ENCODE assay signal across 9 cellular contexts in genomic region chr6:167825759-167826229, GRCh38. TPM values are rescaled to one million over a fixed set of nuclear protein-coding genes. Genes with fewer than 3 reads are reported as not detected.
DNase-seq lines count a peak whose midpoint lies in the region; ATAC-seq, FAIRE-seq and TF ChIP-seq lines count a peak whose summit lies in the region.
"Had no signal": no experiment of that assay in that cellular context is flagged by ENCODE, and none has a peak within 500 bp of the region (broad histone marks: within the 10 kb centered on the region; RNA-seq: fewer than 3 reads in every experiment).

No MANE protein-coding gene starts in this region.

- peak overlapping the region; percentile 76 for H3K4me3 ChIP-seq in AG04450 (ENCODE audit: low read depth, low read length)
- H3K4me3 ChIP-seq in PC-3 (ENCODE audit: low read length), result peak overlapping the region; percentile 83
- peak overlapping the region; percentile 71 to 91 for H3K4me3 ChIP-seq in small intestine (ENCODE audit: low read depth in 1 of 2, low read length in 2 of 2)

- H3K27ac ChIP-seq in AG04450 (ENCODE audit: low read depth, low read length) (no peak overlapping the region), PC-3 (ENCODE audit: low read length) (no peak overlapping the region), small intestine (ENCODE audit: low read depth in 1 of 2, low read length in 1 of 2) (peak overlapping the region; percentile 82 to 85)

- peak overlapping the region; percentile 94 to 97 (median 96) for H3K4me3 Mint-ChIP-seq in brain

- H3K36me3 ChIP-seq in PC-3 (ENCODE audit: low read depth, low read length) (no peaks in the 10 kb centered on the region), small intestine (ENCODE audit: control insufficient read depth in 2 of 2, insufficient read depth in 2 of 2, low read length in 2 of 2) (no peaks in the 10 kb centered on the region)

- H3K9me3 ChIP-seq in AG04450 (ENCODE audit: control insufficient read depth, insufficient read depth, low read length) (peaks cover 6% of the 10 kb centered on the region; the same call in 1 of the 2 replicates), PC-3 (ENCODE audit: low read length) (no peaks in the 10 kb centered on the region), small intestine (ENCODE audit: control insufficient read depth, low read depth) (no peaks in the 10 kb centered on the region)

- FAIRE-seq in small intestine (lab: Jason Lieb, UNC), result no peak
- FAIRE-seq: islet of Langerhans had no signal

- BruUV-seq in PC-3 (replicated peaks; lab: Mats Ljungman, UMichigan), result no TSS peak

- H3K4me2 ChIP-seq in PC-3 (ENCODE audit: low read length), result peak overlapping the region; percentile 91

- no peaks in the 10 kb centered on the region for H3K9me2 ChIP-seq in PC-3 (replicated peaks; ENCODE audit: low read length)

- peaks cover 3% of the 10 kb centered on the region for H3K27me3 Mint-ChIP-seq in brain

- intact Hi-C loops in PC-3 (cut with micrococcal nuclease), result no loop called here

- peaks cover 33% of the 10 kb centered on the region for H3K79me2 ChIP-seq in PC-3 (ENCODE audit: low read length)

- H3K4me1 ChIP-seq in PC-3 (ENCODE audit: insufficient read depth, low read length) (peaks cover 29% of the 10 kb centered on the region), small intestine (ENCODE audit: control insufficient read depth in 2 of 2, insufficient read depth in 1 of 2, low read depth in 1 of 2, low read length in 1 of 2) (no peaks in the 10 kb centered on the region)

- H3K4me1 Mint-ChIP-seq in brain, result peaks cover 52% of the 10 kb centered on the region

- H4K20me1 ChIP-seq in PC-3 (ENCODE audit: low read length), result peaks cover 24% of the 10 kb centered on the region

- 0 to 3% (median 2%) methylated on average over 41 to 47 of the region's 47 CpGs for WGBS in small intestine, 3 donors

- peak overlapping the region; percentile 26; the same call in 1 of the 2 replicates for H3K9ac ChIP-seq in PC-3 (ENCODE audit: low read length)

- POLR2A ChIA-PET in AG04450 (lab: Yijun Ruan, JAX), result interaction anchor here (0.8 kb wide), 1 partner anchor 31 kb away, joined by 3 read pairs; no protein-coding TSS in a partner anchor
- POLR2A ChIA-PET in PC-3 (lab: Charles Lee; ENCODE audit: unreplicated experiment), result no interaction called here

- H3F3A ChIP-seq in PC-3 (ENCODE audit: low read length, unreplicated experiment), result no peaks in the 10 kb centered on the region

- CTCF ChIA-PET in AG04450 (lab: Charles Lee), result interaction anchor here (1.0 kb wide), 1 partner anchor 18 kb away, joined by 3 read pairs; no protein-coding TSS in a partner anchor
- CTCF ChIA-PET in PC-3 (lab: Charles Lee), result no interaction called here

- H3K36me3 Mint-ChIP-seq in brain, result peaks cover 20% of the 10 kb centered on the region

- H3K9me3 Mint-ChIP-seq in brain, result peaks cover 0 to 7% (median 2%) of the 10 kb centered on the region in 5 experiments

- peak overlapping the region; percentile 96 for H2AFZ ChIP-seq in PC-3 (ENCODE audit: low read length)

- peak overlapping the region; percentile 95 to 100 (median 99) for H3K27ac Mint-ChIP-seq in brain

- TF ChIP-seq CTCF in AG04450 (IDR thresholded peaks at IDR 0.05; ENCODE audit: low read depth, low read length) (no peak), PC-3 (conservative IDR thresholded peaks at IDR 0.05; ENCODE audit: low read depth, low read length) (no peak), brain (conservative IDR thresholded peaks at IDR 0.05) (no peak)

- peaks cover 2% of the 10 kb centered on the region for H3K27me3 ChIP-seq in AG04450 (ENCODE audit: control insufficient read depth, insufficient read depth, low read length)
- no peaks in the 10 kb centered on the region for H3K27me3 ChIP-seq in PC-3 (ENCODE audit: low read length)
- H3K27me3 ChIP-seq in small intestine (ENCODE audit: control insufficient read depth in 2 of 2, insufficient read depth in 2 of 2, low read length in 2 of 2), result no peaks in the 10 kb centered on the region

- DNase-seq in AG04450 (ENCODE audit: low read depth, low spot score) (no peak), PC-3 (peak; percentile 56), iPS-NIHi7 (ENCODE audit: extremely low spot score) (peak; percentile 89), small intestine (peak; percentile 84), NCI-H446 treated with DMSO at 0.1 percent for 48 hours (lab: John Stamatoyannopoulos, UW) (no peak)

- ATAC-seq in GM19035 (IDR thresholded peaks at IDR 0.05; ENCODE audit: unreplicated experiment) (peak; percentile 27), PC-3 (peak; percentile 42), HG03378 (IDR thresholded peaks at IDR 0.05; ENCODE audit: unreplicated experiment) (no peak)

RNA-seq across cellular contexts. Expression of gene AFDN, which starts 0.9 kb away (rescaled TPM):
- polyA plus RNA-seq in AG04450 (2011; rRNA removed) (20.7 and 26.6 TPM in 2 replicates), brain (ENCODE audit: insufficient read depth, low read depth, low replicate concordance) (50.8 TPM), small intestine (10 to 100 TPM; 46.0 to 74.5 (median 61.3) TPM)
- 43.3 and 51.8 TPM in 2 replicates for polyA minus RNA-seq in AG04450 (2011; rRNA and poly(A)+ RNA removed)
- total RNA-seq in PC-3 (2014; rRNA removed), result 37.1 and 71.8 TPM in 2 replicates

Comparison
In these comparisons a context has a peak if more than half of its experiments do, and no peak if none do; other contexts are left out.
1. DNase-seq: peak in PC-3 (single experiment), iPS-NIHi7 (single experiment) and small intestine (single experiment); none in AG04450 (single experiment) and NCI-H446 treated with DMSO at 0.1 percent for 48 hours (single experiment).
2. H3K27ac ChIP-seq: peak in small intestine (2 of 2); none in AG04450 (single experiment) and PC-3 (single experiment).
3. Peak in every context shown above with its lines, with median percentiles within 50 percentile points of each other: H3K4me3 ChIP-seq.